ENCODE assay signal across 17 cellular contexts in genomic region chr6:15521516-15521915, GRCh38.
DNase-seq lines count a peak whose midpoint lies in the region; ATAC-seq and TF ChIP-seq lines count a peak whose summit lies in the region.
"Had no signal": no experiment of that assay in that cellular context is flagged by ENCODE, and none has a peak within 500 bp of the region (broad histone marks: within the 10 kb centered on the region; RNA-seq: fewer than 3 reads in every experiment).

No MANE protein-coding gene starts in this region.

- ATAC-seq in activated CD4-positive, alpha-beta T cell treated with anti-CD3 and anti-CD28 coated beads for 36 hours, result no peak
- ATAC-seq in WTC11 (no peak), HG02571 (IDR thresholded peaks at IDR 0.05; ENCODE audit: unreplicated experiment) (no peak)

- no peak for DNase-seq in activated CD4-positive, alpha-beta T cell treated with anti-CD3 and anti-CD28 coated beads for 36 hours
- DNase-seq in activated CD4-positive, alpha-beta T cell treated with anti-CD3 and anti-CD28 coated beads, Interleukin-2, amount 50 U/mL, for 48 hours, result no peak
- DNase-seq in WTC11 (ENCODE audit: low spot score), result no peak
- peak; percentile 40 for DNase-seq in fibroblast of villous mesenchyme (ENCODE audit: low read depth)
- no peak for DNase-seq in spleen
- DNase-seq in mesothelial cell of epicardium (ENCODE audit: low spot score in 2 of 2, unreplicated experiment in 2 of 2), result no peak
- DNase-seq in DMS79 (lab: John Stamatoyannopoulos, UW), result no peak
- DNase-seq: 8988T; effector CD4-positive, alpha-beta T cell; IMR-90; NCI-H1105 treated with DMSO at 0.1 percent for 48 hours; NCI-H2227 treated with DMSO at 0.1 percent for 48 hours; OCI-M1; retina; stimulated activated CD4-positive, alpha-beta T cell treated with anti-CD3 and anti-CD28 coated beads, Interleukin-2, amount 100 ng/mL, for 48 hours had no signal

- no peak overlapping the region for H3K4me3 Mint-ChIP-seq in activated CD4-positive, alpha-beta T cell treated with anti-CD3 and anti-CD28 coated beads for 36 hours
- H3K4me3 Mint-ChIP-seq in WTC11 (no peak overlapping the region), mesothelial cell of epicardium (no peak overlapping the region)

- H3K4me3 ChIP-seq in fibroblast of villous mesenchyme (ENCODE audit: low read depth, low read length) (no peak overlapping the region), spleen (no peak overlapping the region)

- CTCF ChIA-PET in activated CD4-positive, alpha-beta T cell treated with anti-CD3 and anti-CD28 coated beads for 36 hours (lab: Charles Lee), result no interaction called here
- CTCF ChIA-PET in WTC11 (lab: Charles Lee), result interaction anchor here (2.0 kb wide), 1 partner anchor 102 kb away, joined by 5 read pairs; no protein-coding TSS in a partner anchor

- POLR2A ChIA-PET in activated CD4-positive, alpha-beta T cell treated with anti-CD3 and anti-CD28 coated beads for 36 hours (lab: Charles Lee), result interaction anchor here (0.6 kb wide), 1 partner anchor 290 kb away, joined by 3 read pairs; no protein-coding TSS in a partner anchor
- POLR2A ChIA-PET in WTC11 (lab: Charles Lee), result no interaction called here

- H3K27me3 Mint-ChIP-seq in activated CD4-positive, alpha-beta T cell treated with anti-CD3 and anti-CD28 coated beads for 36 hours, result no peaks in the 10 kb centered on the region
- H3K27me3 Mint-ChIP-seq in WTC11 (ENCODE audit: low read depth) (no peaks in the 10 kb centered on the region; the same call in 1 of the 2 replicates), mesothelial cell of epicardium (ENCODE audit: low read depth) (no peaks in the 10 kb centered on the region)

- peak overlapping the region in 6 of 8 donors; percentile 8 to 59 (median 37) for H3K27ac ChIP-seq in spleen

- TF ChIP-seq CTCF in WTC11 (IDR thresholded peaks at IDR 0.05) (no peak), fibroblast of villous mesenchyme (IDR thresholded peaks at IDR 0.05; ENCODE audit: insufficient read depth, low read depth, low read length) (no peak), spleen (IDR thresholded peaks at IDR 0.05 in 8 of 11, conservative IDR thresholded peaks at IDR 0.05 in 3 of 11) (no peak), mesothelial cell of epicardium (IDR thresholded peaks at IDR 0.05; ENCODE audit: unreplicated experiment) (no peak)

- peaks cover 2 to 99% (median 83%) of the 10 kb centered on the region in 6 donors for H3K36me3 ChIP-seq in spleen

- intact Hi-C loops in activated CD4-positive, alpha-beta T cell treated with anti-CD3 and anti-CD28 coated beads for 36 hours (cut with DNase I, micrococcal nuclease), result loop anchor here in 1 of 2 experiments (5.0 to 10.0 kb wide), 2 partner anchors 101 to 683 kb away; no protein-coding TSS in a partner anchor
- intact Hi-C loops in spleen (cut with DNase I; ENCODE audit: low total_unique reads), result no loop called here

- TF ChIP-seq POLR2A in spleen (IDR thresholded peaks at IDR 0.05), result no peak

- peaks cover 21% of the 10 kb centered on the region for H3K4me1 Mint-ChIP-seq in activated CD4-positive, alpha-beta T cell treated with anti-CD3 and anti-CD28 coated beads for 36 hours
- H3K4me1 Mint-ChIP-seq in WTC11 (peaks cover 35% of the 10 kb centered on the region), mesothelial cell of epicardium (no peaks in the 10 kb centered on the region)

- WGBS in spleen, 5 donors, result 62 to 86% (median 71%) methylated on average over 5 of the region's 5 CpGs

- H3K4me1 ChIP-seq in spleen, result peaks cover 3 to 18% (median 12%) of the 10 kb centered on the region in 6 donors

- peak overlapping the region; percentile 10 for H3K27ac Mint-ChIP-seq in activated CD4-positive, alpha-beta T cell treated with anti-CD3 and anti-CD28 coated beads for 36 hours
- H3K27ac Mint-ChIP-seq in WTC11 (peak overlapping the region; percentile 75), mesothelial cell of epicardium (no peak overlapping the region)
- H3K27ac Mint-ChIP-seq: activated T-helper 2 cell treated with anti-CD3 and anti-CD28 coated beads, Interferon-gamma antibody, Interleukin-2, Interleukin-4, amounts not matched to agents 10 μg/mL and 5 μg/mL and 100 μg/mL, durations not matched to agents 14 hours and 24 hours and 36 hours had no signal

- peaks cover 75% of the 10 kb centered on the region for H3K36me3 Mint-ChIP-seq in activated CD4-positive, alpha-beta T cell treated with anti-CD3 and anti-CD28 coated beads for 36 hours (ENCODE audit: low read depth)
- H3K36me3 Mint-ChIP-seq in WTC11 (peaks cover 93% of the 10 kb centered on the region), mesothelial cell of epicardium (peaks cover 81% of the 10 kb centered on the region)

- H3K9me3 Mint-ChIP-seq in activated CD4-positive, alpha-beta T cell treated with anti-CD3 and anti-CD28 coated beads for 36 hours (ENCODE audit: low read depth), result peaks cover 3% of the 10 kb centered on the region
- H3K9me3 Mint-ChIP-seq in WTC11 (peaks cover 24% of the 10 kb centered on the region), mesothelial cell of epicardium (peaks cover 20% of the 10 kb centered on the region)
- H3K9me3 Mint-ChIP-seq: activated T-helper 2 cell treated with anti-CD3 and anti-CD28 coated beads, Interferon-gamma antibody, Interleukin-2, Interleukin-4, amounts not matched to agents 10 μg/mL and 5 μg/mL and 100 μg/mL, durations not matched to agents 14 hours and 24 hours and 36 hours had no signal

- no peaks in the 10 kb centered on the region for H3K27me3 ChIP-seq in spleen (replicated peaks in 1 of 7)

- no peaks in the 10 kb centered on the region for H3K9me3 ChIP-seq in spleen

TF ChIP-seq in WTC11, 78 proteins besides CTCF, POLR2A, EP300 and RAD21 (continues in another document):
- TF ChIP-seq TCF7 (CRISPR knock-in tag; IDR thresholded peaks at IDR 0.05; ENCODE audit: low read depth), result no peak
- TF ChIP-seq HMGA2 (CRISPR knock-in tag; IDR thresholded peaks at IDR 0.05), result no peak
- TF ChIP-seq NR2C2 (CRISPR knock-in tag; IDR thresholded peaks at IDR 0.05), result no peak
- TF ChIP-seq ZNF232 (CRISPR knock-in tag; IDR thresholded peaks at IDR 0.05), result no peak
- no peak for TF ChIP-seq ATF2 (CRISPR knock-in tag; IDR thresholded peaks at IDR 0.05; ENCODE audit: borderline replicate concordance, low read depth)
- no peak for TF ChIP-seq EMX1 (CRISPR knock-in tag; IDR thresholded peaks at IDR 0.05)
- no peak for TF ChIP-seq TEAD1 (CRISPR knock-in tag; IDR thresholded peaks at IDR 0.05)
- no peak for TF ChIP-seq ETV6 (CRISPR knock-in tag; IDR thresholded peaks at IDR 0.05)
- TF ChIP-seq ATF3 (CRISPR knock-in tag; conservative IDR thresholded peaks at IDR 0.05), result no peak
- no peak for TF ChIP-seq OVOL2 (CRISPR knock-in tag; IDR thresholded peaks at IDR 0.05; ENCODE audit: borderline replicate concordance)
- no peak for TF ChIP-seq IRF2 (CRISPR knock-in tag; IDR thresholded peaks at IDR 0.05; ENCODE audit: borderline replicate concordance, low read depth)
- no peak for TF ChIP-seq HMGXB4 (CRISPR knock-in tag; IDR thresholded peaks at IDR 0.05)
- TF ChIP-seq MAX (CRISPR knock-in tag; IDR thresholded peaks at IDR 0.05), result no peak
- TF ChIP-seq ZNF396 (CRISPR knock-in tag; IDR thresholded peaks at IDR 0.05; ENCODE audit: borderline replicate concordance), result no peak
- no peak for TF ChIP-seq NR3C1 (CRISPR knock-in tag; conservative IDR thresholded peaks at IDR 0.05; ENCODE audit: low read depth)
- TF ChIP-seq NFATC4 (CRISPR knock-in tag; IDR thresholded peaks at IDR 0.05), result no peak
- no peak for TF ChIP-seq SMAD4 (CRISPR knock-in tag; IDR thresholded peaks at IDR 0.05)
